23 cellular contexts compared by ENCODE assay signal in the genomic region with DNA sequence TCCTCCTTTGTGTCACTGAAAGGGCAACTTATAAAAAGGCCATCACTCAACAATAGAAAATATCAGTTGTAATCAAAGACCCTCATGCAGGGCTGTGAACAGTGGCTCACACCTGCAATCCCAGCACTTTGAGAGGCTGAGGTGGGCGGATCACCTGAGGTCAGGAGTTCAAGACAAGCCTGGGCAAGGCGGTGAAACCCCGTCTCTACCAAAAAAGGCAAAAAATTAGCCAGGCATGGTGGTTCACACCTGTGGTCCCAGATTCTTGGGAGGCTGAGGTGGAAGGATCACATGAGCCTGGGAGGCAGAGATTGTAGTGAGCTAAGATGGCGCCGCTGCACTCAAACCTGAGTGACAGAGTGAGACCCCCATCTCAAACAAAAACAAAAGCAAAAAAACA. TPM values are rescaled to one million over a fixed set of nuclear protein-coding genes. Genes with fewer than 3 reads are reported as not detected.
"Had no signal": no experiment of that assay in that cellular context is flagged by ENCODE, and none has a peak within 500 bp of the region (broad histone marks: within the 10 kb centered on the region; RNA-seq: fewer than 3 reads in every experiment).

No MANE protein-coding gene starts in this region.

- H3K36me3 Mint-ChIP-seq: type B pancreatic cell had no signal

- H3K36me3 ChIP-seq: heart right ventricle, prostate gland, stomach, thyroid gland had no signal

- H3K27ac Mint-ChIP-seq: nephron progenitor cell, type B pancreatic cell had no signal

- H3K27ac ChIP-seq: heart right ventricle, parathyroid adenoma, prostate gland, right lobe of liver, stomach, thyroid gland had no signal

- H3K4me1 ChIP-seq: heart right ventricle, parathyroid adenoma, prostate gland, stomach, thyroid gland had no signal

- H3K4me3 ChIP-seq: heart right ventricle, prostate gland, right lobe of liver, stomach, thyroid gland had no signal

- H3K9ac ChIP-seq: parathyroid adenoma had no signal

- H3K79me2 ChIP-seq: parathyroid adenoma had no signal

- H3K9me3 Mint-ChIP-seq: type B pancreatic cell had no signal

- ATAC-seq: esophagus mucosa; heart right ventricle; naive thymus-derived CD4-positive, alpha-beta T cell; right lobe of liver had no signal

- DNase-seq: cortex of kidney; effector memory CD4-positive, alpha-beta T cell; heart right ventricle; hypothalamus; kidney glomerular epithelial cell; naive thymus-derived CD4-positive, alpha-beta T cell; nephron progenitor cell; retina; right lobe of liver; stimulated activated CD4-positive, alpha-beta T cell treated with anti-CD3 and anti-CD28 coated beads, Interleukin-15, amount 100 ng/mL, for 24 hours; stimulated activated CD4-positive, alpha-beta T cell treated with anti-CD3 and anti-CD28 coated beads, Interleukin-2, amount 100 ng/mL, for 24 hours; stimulated activated CD4-positive, alpha-beta T cell treated with anti-CD3 and anti-CD28 coated beads, Interleukin-4, amount 100 ng/mL, for 4 hours; stimulated activated naive CD4-positive, alpha-beta T cell; stomach; thyroid gland had no signal

- H3K27me3 ChIP-seq: right lobe of liver, stomach, thyroid gland had no signal

- FAIRE-seq: endometrium, frontal cortex, islet of Langerhans, urothelium cell line had no signal

- H3K4me1 Mint-ChIP-seq: naive thymus-derived CD4-positive, alpha-beta T cell; nephron progenitor cell had no signal

- H3K9me3 ChIP-seq: heart right ventricle, prostate gland, right lobe of liver, stomach, thyroid gland had no signal

- H2AFZ ChIP-seq: parathyroid adenoma had no signal

- H3K4me3 Mint-ChIP-seq: naive thymus-derived CD4-positive, alpha-beta T cell; nephron progenitor cell; type B pancreatic cell had no signal

RNA-seq across cellular contexts. Expression of gene GLDC, which starts 24.7 kb away (rescaled TPM):
- total RNA-seq: heart right ventricle had no signal
- polyA plus RNA-seq: naive thymus-derived CD4-positive, alpha-beta T cell had no signal
